Comparison of ENCODE assay signal across 16 cellular contexts in the genomic region with DNA sequence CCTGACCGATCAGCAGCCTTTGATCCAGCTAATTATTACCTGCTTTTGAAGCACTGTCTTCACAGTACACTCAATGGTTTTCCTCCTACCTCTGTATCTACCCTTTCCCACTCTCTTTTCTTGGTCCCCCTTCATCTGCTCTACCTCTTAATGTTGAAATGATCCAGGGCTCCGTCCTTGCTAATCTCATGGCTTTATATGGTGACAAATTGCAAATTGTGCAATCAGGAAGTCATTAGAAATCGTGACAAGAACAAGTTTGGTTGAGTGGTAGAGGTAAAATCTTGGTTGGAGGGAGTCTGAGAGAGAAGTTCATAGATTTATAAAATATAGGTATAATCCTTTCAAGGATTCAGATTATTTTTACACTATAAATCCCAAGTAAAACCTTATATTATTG.
"Had no signal": no experiment of that assay in that cellular context is flagged by ENCODE, and none has a peak within 500 bp of the region (broad histone marks: within the 10 kb centered on the region; RNA-seq: fewer than 3 reads in every experiment).

No MANE protein-coding gene starts in this region.

- H3K9ac ChIP-seq: neural progenitor cell, parathyroid adenoma had no signal

- H3K79me2 ChIP-seq: hepatocyte, parathyroid adenoma had no signal

- H3K27ac ChIP-seq: esophagus muscularis mucosa, hepatocyte, neural progenitor cell, parathyroid adenoma, tibial artery had no signal

- H3K9me3 Mint-ChIP-seq: activated CD4-positive, alpha-beta T cell treated with anti-CD3 and anti-CD28 coated beads, Interleukin-2, amount 10 ng/mL, durations not matched to agents 7 days and 5 days; activated naive CD4-positive, alpha-beta T cell treated with anti-CD3 and anti-CD28 coated beads, Interleukin-2, amount 50 U/mL, for 72 hours; activated T-cell treated with anti-CD3 and anti-CD28 coated beads, Interleukin-2, amount 50 U/mL, for 72 hours; neural progenitor cell; stimulated activated memory B cell treated with anti-CD40 and anti-IgM and Interleukin-4, amounts not matched to agents 10 μg/mL and 1 μg/mL and 100 μg/mL, for 72 hours had no signal

- H3K4me1 ChIP-seq: esophagus muscularis mucosa, neural progenitor cell, parathyroid adenoma, tibial artery had no signal

- H3K4me2 ChIP-seq: hepatocyte, neural progenitor cell had no signal

- H3K4me3 Mint-ChIP-seq: activated CD4-positive, alpha-beta T cell treated with anti-CD3 and anti-CD28 coated beads, Interleukin-2, amount 10 ng/mL, durations not matched to agents 7 days and 5 days; activated T-cell treated with anti-CD3 and anti-CD28 coated beads, Interleukin-2, amount 50 U/mL, for 72 hours; neural progenitor cell; stimulated activated memory B cell treated with anti-CD40 and anti-IgM and Interleukin-4, amounts not matched to agents 10 μg/mL and 1 μg/mL and 100 μg/mL, for 72 hours had no signal

- H3K36me3 ChIP-seq: esophagus muscularis mucosa, neural progenitor cell, tibial artery had no signal

- H3K27ac Mint-ChIP-seq: activated CD4-positive, alpha-beta T cell treated with anti-CD3 and anti-CD28 coated beads, Interleukin-2, amount 10 ng/mL, durations not matched to agents 7 days and 5 days; activated naive CD4-positive, alpha-beta T cell treated with anti-CD3 and anti-CD28 coated beads, Interleukin-2, amount 50 U/mL, for 72 hours; activated T-cell treated with anti-CD3 and anti-CD28 coated beads, Interleukin-2, amount 50 U/mL, for 72 hours; neural progenitor cell; stimulated activated memory B cell treated with anti-CD40 and anti-IgM and Interleukin-4, amounts not matched to agents 10 μg/mL and 1 μg/mL and 100 μg/mL, for 72 hours had no signal

- H3K36me3 Mint-ChIP-seq: activated naive CD4-positive, alpha-beta T cell treated with anti-CD3 and anti-CD28 coated beads, Interleukin-2, amount 50 U/mL, for 72 hours; neural progenitor cell; stimulated activated memory B cell treated with anti-CD40 and anti-IgM and Interleukin-4, amounts not matched to agents 10 μg/mL and 1 μg/mL and 100 μg/mL, for 72 hours had no signal

- DNase-seq: activated CD4-positive, alpha-beta T cell treated with anti-CD3 and anti-CD28 coated beads, Interleukin-2, amount 10 ng/mL, durations not matched to agents 7 days and 5 days; activated CD4-positive, CD25-positive, alpha-beta regulatory T cell; activated CD8-positive, alpha-beta memory T cell treated with anti-CD3 and anti-CD28 coated beads, Interleukin-2, amount 50 U/mL, for 48 hours; activated gamma-delta T cell; activated T-cell treated with anti-CD3 and anti-CD28 coated beads, Interleukin-2, amount 50 U/mL, for 72 hours; amniotic stem cell; islet precursor cell; retina; stimulated activated CD4-positive, alpha-beta T cell treated with anti-CD3 and anti-CD28 coated beads, Interleukin-2, amount 100 ng/mL, for 48 hours; tibial artery had no signal

- H2AFZ ChIP-seq: hepatocyte, neural progenitor cell, parathyroid adenoma had no signal

- H3K4me1 Mint-ChIP-seq: activated CD4-positive, alpha-beta T cell treated with anti-CD3 and anti-CD28 coated beads, Interleukin-2, amount 10 ng/mL, durations not matched to agents 7 days and 5 days; stimulated activated memory B cell treated with anti-CD40 and anti-IgM and Interleukin-4, amounts not matched to agents 10 μg/mL and 1 μg/mL and 100 μg/mL, for 72 hours had no signal

- H3K4me3 ChIP-seq: esophagus muscularis mucosa, hepatocyte, neural progenitor cell, tibial artery had no signal

- H3K9me3 ChIP-seq: esophagus muscularis mucosa, tibial artery had no signal
